In genomic region chr3:185733980-185734724, GRCh38 we compare ENCODE assay signal across 9 cellular contexts.
DNase-seq lines count a peak whose midpoint lies in the region; FAIRE-seq and TF ChIP-seq lines count a peak whose summit lies in the region.
"Had no signal": no experiment of that assay in that cellular context is flagged by ENCODE, and none has a peak within 500 bp of the region (broad histone marks: within the 10 kb centered on the region; RNA-seq: fewer than 3 reads in every experiment).

No MANE protein-coding gene starts in this region.

- CTCF ChIA-PET in HEK293 (lab: Yijun Ruan, JAX) (interaction anchor here (0.6 to 5.0 kb wide), 20 partner anchors 15 to 249 kb away, joined by 3 to 39 read pairs (median 4); no protein-coding TSS in a partner anchor), MCF 10A (lab: Yijun Ruan, JAX) (interaction anchor here (0.7 to 6.3 kb wide), 22 partner anchors 9 to 226 kb away, joined by 3 to 72 read pairs (median 4); no protein-coding TSS in a partner anchor)

- no peaks in the 10 kb centered on the region for H3K9me3 Mint-ChIP-seq in MCF 10A (ENCODE audit: unreplicated experiment)

- no TSS peak for BruUV-seq in MCF 10A (replicated peaks; lab: Mats Ljungman, UMichigan)

- no peaks in the 10 kb centered on the region for H3K9me3 ChIP-seq in HEK293 (ENCODE audit: control insufficient read depth, insufficient read depth, low read depth, low read length)
- no peaks in the 10 kb centered on the region for H3K9me3 ChIP-seq in vagina

- no peaks in the 10 kb centered on the region for H3K27me3 Mint-ChIP-seq in MCF 10A (ENCODE audit: insufficient read depth, unreplicated experiment)

- peak overlapping the region; percentile 68 for H3K27ac Mint-ChIP-seq in MCF 10A (ENCODE audit: low read depth, unreplicated experiment)

- H3K4me1 ChIP-seq in HEK293 (ENCODE audit: control insufficient read depth, insufficient read depth, low read length): peaks cover 14% of the 10 kb centered on the region; the same call in 1 of the 2 replicates
- peaks cover 14% of the 10 kb centered on the region for H3K4me1 ChIP-seq in vagina

- H3K4me3 Mint-ChIP-seq in MCF 10A (ENCODE audit: unreplicated experiment): no peak overlapping the region

- peaks cover 26% of the 10 kb centered on the region for H3K36me3 Mint-ChIP-seq in MCF 10A (ENCODE audit: insufficient read depth, unreplicated experiment)

- intact Hi-C loops in MCF 10A (cut with micrococcal nuclease): loop anchor here (1.0 to 2.0 kb wide), 4 partner anchors 35 to 199 kb away; no protein-coding TSS in a partner anchor
- intact Hi-C loops in vagina (cut with DNase I): no loop called here

- H3K4me3 ChIP-seq in HEK293 (ENCODE audit: low read depth, low read length): no peak overlapping the region
- H3K4me3 ChIP-seq in vagina: no peak overlapping the region

- no peak for TF ChIP-seq POLR2A in vagina (IDR thresholded peaks at IDR 0.05)

- POLR2A ChIA-PET in HEK293 (lab: Yijun Ruan, JAX) (no interaction called here), MCF 10A (lab: Yijun Ruan, JAX) (interaction anchor here (0.6 to 10.1 kb wide), 21 partner anchors 13 to 804 kb away, joined by 3 to 128 read pairs (median 4); partner anchors contain the start of genes IGF2BP2 and TRA2B)

- H3K27me3 ChIP-seq in vagina: no peaks in the 10 kb centered on the region

- H3K36me3 ChIP-seq in HEK293 (ENCODE audit: control insufficient read depth in 2 of 2, insufficient read depth in 1 of 2, low read length in 2 of 2): no peaks in the 10 kb centered on the region
- H3K36me3 ChIP-seq in vagina: no peaks in the 10 kb centered on the region

- DNase-seq in D721Med (ENCODE audit: insufficient read length, low spot score) (peak; percentile 51), NCI-H69 (lab: John Stamatoyannopoulos, UW) (peak; percentile 76), MCF 10A (ENCODE audit: unreplicated experiment) (peak; percentile 93), kidney tubule cell (ENCODE audit: low spot score) (peak; percentile 82), vagina (ENCODE audit: extremely low spot score in 2 of 2) (no peak), NCI-H187 treated with DMSO at 0.1 percent for 48 hours (lab: John Stamatoyannopoulos, UW) (no peak), occipital lobe (lab: John Stamatoyannopoulos, UW) (no peak)

- H3K27ac ChIP-seq in HEK293 (ENCODE audit: extremely low read depth, low read depth, low read length) (no peak overlapping the region), vagina (no peak overlapping the region)

- TF ChIP-seq CTCF in D721Med (IDR thresholded peaks at IDR 0.05; ENCODE audit: insufficient read depth, missing control alignments) (peak; percentile 54), HEK293 (tag by site-specific recombination; IDR thresholded peaks at IDR 0.05) (peak; percentile 31; the same call in 1 of the 2 replicates), MCF 10A (IDR thresholded peaks at IDR 0.05; ENCODE audit: unreplicated experiment) (peak; percentile 58), vagina (IDR thresholded peaks at IDR 0.05) (peak in 2 of 3 experiments; percentile 15 to 29)

- no peak for FAIRE-seq in D721Med (lab: Jason Lieb, UNC)
- FAIRE-seq: TTC549 had no signal

- peaks cover 51% of the 10 kb centered on the region for H3K4me1 Mint-ChIP-seq in MCF 10A (ENCODE audit: insufficient read depth, unreplicated experiment)

TF ChIP-seq in HEK293, 187 proteins besides CTCF, POLR2A, EP300 and RAD21 (continues in another document):
- TF ChIP-seq ZNF112 (tag by site-specific recombination; IDR thresholded peaks at IDR 0.05) (no peak), ZNF394 (tag by site-specific recombination; IDR thresholded peaks at IDR 0.05; ENCODE audit: borderline replicate concordance) (0 out of 2 replicates have a peak, but pooled peaks have one; percentile 25), INSM2 (tag by site-specific recombination; IDR thresholded peaks at IDR 0.05) (no peak), PRDM1 (tag by site-specific recombination; IDR thresholded peaks at IDR 0.05) (peak; percentile 80; the same call in 1 of the 2 replicates), ZBTB17 (tag by site-specific recombination; IDR thresholded peaks at IDR 0.05) (peak; percentile 47; the same call in 1 of the 2 replicates), ZNF19 (tag by site-specific recombination; IDR thresholded peaks at IDR 0.05; ENCODE audit: low read depth) (no peak), ZSCAN4 (tag by site-specific recombination; IDR thresholded peaks at IDR 0.05) (no peak), ZNF76 (tag by site-specific recombination; IDR thresholded peaks at IDR 0.05; ENCODE audit: borderline replicate concordance, low read depth) (no peak), BCL11A (tag by site-specific recombination; IDR thresholded peaks at IDR 0.05; ENCODE audit: low read depth) (no peak), ZNF155 (tag by site-specific recombination; IDR thresholded peaks at IDR 0.05) (no peak), TCF7L2 (IDR thresholded peaks at IDR 0.05; ENCODE audit: borderline replicate concordance, low read depth, low read length) (no peak), ZNF639 (tag by site-specific recombination; IDR thresholded peaks at IDR 0.05) (no peak), ZNF423 (tag by site-specific recombination; IDR thresholded peaks at IDR 0.05) (no peak), SCRT2 (tag by site-specific recombination; IDR thresholded peaks at IDR 0.05) (no peak), HOXC10 (CRISPR knock-in tag; IDR thresholded peaks at IDR 0.05) (no peak), ZSCAN30 (tag by site-specific recombination; IDR thresholded peaks at IDR 0.05) (0 out of 2 replicates have a peak, but pooled peaks have one; percentile 7), ZSCAN18 (tag by site-specific recombination; IDR thresholded peaks at IDR 0.05) (no peak), ZNF133 (tag by site-specific recombination; IDR thresholded peaks at IDR 0.05) (no peak), BCL6B (tag by site-specific recombination; IDR thresholded peaks at IDR 0.05) (no peak), ZNF366 (tag by site-specific recombination; conservative IDR thresholded peaks at IDR 0.05) (0 out of 2 replicates have a peak, but pooled peaks have one; percentile 35), ZEB2 (tag by site-specific recombination; IDR thresholded peaks at IDR 0.05) (0 out of 2 replicates have a peak, but pooled peaks have one; percentile 43), ZNF792 (tag by site-specific recombination; IDR thresholded peaks at IDR 0.05) (no peak), IKZF3 (tag by site-specific recombination; IDR thresholded peaks at IDR 0.05) (peak; percentile 72)

Comparison
In these comparisons a context has a peak if more than half of its experiments do, and no peak if none do; other contexts are left out.
1. DNase-seq: peak in D721Med (single experiment), NCI-H69 (single experiment), MCF 10A (single experiment) and kidney tubule cell (single experiment); none in vagina (0 of 2), NCI-H187 treated with DMSO at 0.1 percent for 48 hours (single experiment) and occipital lobe (single experiment).
2. Peak in every context shown above with its lines, with median percentiles within 50 percentile points of each other: CTCF ChIP-seq.